1 cellular context compared by ENCODE assay signal in the genomic region with DNA sequence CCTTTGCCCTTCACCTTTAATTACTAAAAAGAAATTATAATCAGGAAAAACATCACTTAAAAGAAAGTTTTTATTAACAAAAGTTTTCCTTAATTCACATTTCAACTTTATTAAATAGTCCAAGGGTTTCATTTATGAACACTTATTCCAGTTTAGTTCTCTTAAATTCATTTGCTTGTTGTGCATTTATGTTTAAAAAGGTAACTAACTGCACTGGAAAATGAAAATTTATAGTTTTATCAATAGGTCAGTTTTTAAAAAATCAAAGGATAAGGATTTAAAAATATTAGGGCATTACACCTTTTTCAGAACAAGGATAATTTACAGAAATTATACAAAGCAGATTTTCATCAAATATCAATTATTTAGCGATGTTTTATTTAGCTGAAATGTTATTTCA.
TF ChIP-seq lines count a peak whose summit lies in the region.

No MANE protein-coding gene starts in this region.

TF ChIP-seq in GM23338, 12 proteins besides CTCF, POLR2A, EP300 and RAD21:
- no peak for TF ChIP-seq ZNF462 (CRISPR knock-in tag; IDR thresholded peaks at IDR 0.05)
TF ChIP-seq in GM23338: peak in this region for 0.
